In genomic region chr16:28538733-28539596, GRCh38 we compare ENCODE assay signal across 8 cellular contexts. TPM values are rescaled to one million over a fixed set of nuclear protein-coding genes. Genes with fewer than 3 reads are reported as not detected.
DNase-seq lines count a peak whose midpoint lies in the region; ATAC-seq and TF ChIP-seq lines count a peak whose summit lies in the region.

Gene NUPR1, minus strand, starts transcription at chr16:28538974. Its CDS starts 67 bp downstream, at chr16:28538907.

- no peak for DNase-seq in Caco-2
- DNase-seq in SK-MEL-5 (ENCODE audit: low read depth, low spot score): peak; percentile 93
- DNase-seq in fibroblast of the conjunctiva (ENCODE audit: low read depth): peak; percentile 99
- peak; percentile 75 for DNase-seq in omental fat pad (ENCODE audit: low spot score)
- no peak for DNase-seq in 8988T
- no peak for DNase-seq in NAMALWA (ENCODE audit: low spot score)
- no peak for DNase-seq in SIG-M5 treated with dmso at 0.1 percent for 504 hours (lab: John Stamatoyannopoulos, UW; ENCODE audit: unreplicated experiment)

- peaks cover 13% of the 10 kb centered on the region for H3K4me1 Mint-ChIP-seq in Caco-2 (ENCODE audit: low read depth, unreplicated experiment)

- peaks cover 6% of the 10 kb centered on the region for H3K36me3 Mint-ChIP-seq in Caco-2 (ENCODE audit: insufficient read depth, unreplicated experiment)

- intact Hi-C loops in Caco-2 (cut with micrococcal nuclease; ENCODE audit: unreplicated experiment): loop anchor here (1.0 kb wide), 1 partner anchor 9 kb away; no protein-coding TSS in a partner anchor

- H3K36me3 ChIP-seq in Caco-2 (ENCODE audit: control insufficient read depth, insufficient read depth, low read length): no peaks in the 10 kb centered on the region

- no peaks in the 10 kb centered on the region for H3K27me3 ChIP-seq in Caco-2 (replicated peaks; ENCODE audit: control insufficient read depth, insufficient read depth, low read length)

- H3K27me3 Mint-ChIP-seq in Caco-2 (ENCODE audit: insufficient read depth, unreplicated experiment): no peaks in the 10 kb centered on the region

- peaks cover 6% of the 10 kb centered on the region for H3K9me3 Mint-ChIP-seq in Caco-2 (ENCODE audit: unreplicated experiment)

- BruUV-seq in Caco-2 (replicated peaks; lab: Mats Ljungman, UMichigan): no TSS peak

- peak within 1 kb of the TSS; percentile 77 for H3K27ac Mint-ChIP-seq in Caco-2 (ENCODE audit: unreplicated experiment)

- ATAC-seq in omental fat pad (ENCODE audit: low FRiP score) (peak; percentile 98), HG03469 (IDR thresholded peaks at IDR 0.05; ENCODE audit: unreplicated experiment) (no peak)

- CTCF ChIA-PET in Caco-2 (lab: Charles Lee): interaction anchor here (0.6 to 0.7 kb wide), 2 partner anchors 9 to 15 kb away, joined by 3 read pairs; partner anchors contain the start of gene SGF29

- POLR2A ChIA-PET in Caco-2 (lab: Charles Lee): no interaction called here

- H3K4me3 ChIP-seq in Caco-2 (ENCODE audit: low read depth, low read length): no peak within 1 kb of the TSS

- in situ Hi-C loops in SK-MEL-5 (cut with HindIII; ENCODE audit: low pct_unique_long_range_greater_than_20kb, low sequenced_read_pairs): no loop called here

- no peak for TF ChIP-seq CTCF in Caco-2 (IDR thresholded peaks at IDR 0.05; ENCODE audit: insufficient read depth in 1 of 2, low read depth in 1 of 2, low read length in 1 of 2, severe bottlenecking in 1 of 2, unreplicated experiment in 1 of 2)
- no peak for TF ChIP-seq CTCF in omental fat pad (IDR thresholded peaks at IDR 0.05)

- peak within 1 kb of the TSS; percentile 53 for H3K4me3 Mint-ChIP-seq in Caco-2 (ENCODE audit: unreplicated experiment)

- H3K4me1 ChIP-seq in Caco-2: peaks cover 3% of the 10 kb centered on the region; the same call in 1 of the 2 replicates

- no peaks in the 10 kb centered on the region for H3K9me3 ChIP-seq in Caco-2

RNA-seq across cellular contexts. Expression of gene NUPR1, which starts in this region (rescaled TPM):
- total RNA-seq in Caco-2 (2022) (8.8 and 16.6 TPM in 2 replicates), omental fat pad (10 to 100 TPM; 20.2 to 56.4 (median 40.1) TPM)
- 61.5 and 64.9 TPM in 2 replicates for total RNA-seq in SK-MEL-5 (2014; rRNA removed; shearing (Covaris generic))
- polyA plus RNA-seq in SK-MEL-5 (2015; cell fraction: cytosol; rRNA removed): 34.5 and 65.3 TPM in 2 replicates
- 4.4 and 10.8 TPM in 2 replicates for polyA plus RNA-seq in SK-MEL-5 (2015; cell fraction: nucleus; rRNA removed)

Comparison
In these comparisons a context has a peak if more than half of its experiments do, and no peak if none do; other contexts are left out.
1. DNase-seq: peak in SK-MEL-5 (single experiment), fibroblast of the conjunctiva (single experiment) and omental fat pad (single experiment); none in Caco-2 (0 of 2), 8988T (single experiment), NAMALWA (single experiment) and SIG-M5 treated with dmso at 0.1 percent for 504 hours (single experiment).